16 cellular contexts compared by ENCODE assay signal in the genomic region with DNA sequence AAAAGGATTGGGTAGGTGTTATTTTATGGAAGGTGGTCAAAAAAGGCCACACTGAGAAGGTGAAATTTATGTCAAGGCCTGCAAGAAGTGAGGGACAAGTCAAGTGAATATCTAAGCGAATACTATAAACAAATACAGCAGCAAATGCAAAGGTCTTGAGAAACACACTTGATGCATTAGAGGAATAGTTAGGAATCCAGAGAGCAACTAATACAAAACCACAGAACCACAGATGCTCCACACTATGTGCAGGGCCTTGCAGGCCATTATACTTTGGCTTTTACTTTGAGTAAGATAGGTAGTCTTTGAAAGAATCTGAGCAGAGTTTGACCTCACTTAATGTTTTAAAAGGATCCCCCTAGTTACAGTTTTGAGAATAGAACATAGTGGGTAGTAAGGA. TPM values are rescaled to one million over a fixed set of nuclear protein-coding genes. Genes with fewer than 3 reads are reported as not detected.
DNase-seq lines count a peak whose midpoint lies in the region; ATAC-seq and TF ChIP-seq lines count a peak whose summit lies in the region.
"Had no signal": no experiment of that assay in that cellular context is flagged by ENCODE, and none has a peak within 500 bp of the region (broad histone marks: within the 10 kb centered on the region; RNA-seq: fewer than 3 reads in every experiment).

No MANE protein-coding gene starts in this region.

- peaks cover 66% of the 10 kb centered on the region for H3K36me3 ChIP-seq in skeletal muscle satellite cell (ENCODE audit: insufficient read depth, low read length)

- H3K27ac Mint-ChIP-seq in activated T-cell treated with anti-CD3 and anti-CD28 coated beads, Interleukin-2, amount 50 U/mL, for 24 hours: peak overlapping the region; percentile 53

- no peaks in the 10 kb centered on the region for H3K27me3 Mint-ChIP-seq in activated T-cell treated with anti-CD3 and anti-CD28 coated beads, Interleukin-2, amount 50 U/mL, for 24 hours

- H3K4me1 ChIP-seq in skeletal muscle satellite cell (ENCODE audit: control insufficient read depth, insufficient read depth, low read length): peaks cover 75% of the 10 kb centered on the region

- peaks cover 99% of the 10 kb centered on the region for H3K36me3 Mint-ChIP-seq in activated T-cell treated with anti-CD3 and anti-CD28 coated beads, Interleukin-2, amount 50 U/mL, for 24 hours (ENCODE audit: low read depth)

- peak overlapping the region; percentile 58 for H3K9ac ChIP-seq in skeletal muscle satellite cell (ENCODE audit: low read depth, low read length)

- no peak overlapping the region for H3K4me3 ChIP-seq in choroid plexus epithelial cell (ENCODE audit: low read depth, low read length)
- peak overlapping the region; percentile 39 for H3K4me3 ChIP-seq in skeletal muscle satellite cell (ENCODE audit: low read length)
- H3K4me3 ChIP-seq: esophagus muscularis mucosa, MG63, SK-N-MC had no signal

- H3K4me3 Mint-ChIP-seq in activated T-cell treated with anti-CD3 and anti-CD28 coated beads, Interleukin-2, amount 50 U/mL, for 24 hours: peak overlapping the region; percentile 16

- H3K27me3 ChIP-seq in skeletal muscle satellite cell (ENCODE audit: control insufficient read depth, insufficient read depth, low read length): no peaks in the 10 kb centered on the region
- H3K27me3 ChIP-seq: esophagus muscularis mucosa, MG63 had no signal

- no peak for TF ChIP-seq CTCF in choroid plexus epithelial cell (conservative IDR thresholded peaks at IDR 0.05; ENCODE audit: low read depth, low read length)

- ATAC-seq in GM18909 (IDR thresholded peaks at IDR 0.05; ENCODE audit: poor library complexity, unreplicated experiment) (no peak), HG03135 (IDR thresholded peaks at IDR 0.05; ENCODE audit: unreplicated experiment) (no peak), GM21825 (IDR thresholded peaks at IDR 0.05; ENCODE audit: unreplicated experiment) (no peak)

- DNase-seq in activated T-cell treated with anti-CD3 and anti-CD28 coated beads, Interleukin-2, amount 50 U/mL, for 24 hours: no peak
- DNase-seq in activated T-cell treated with anti-CD3 and anti-CD28 coated beads for 4 hours: no peak
- peak; percentile 6 for DNase-seq in RPMI7951 (ENCODE audit: low read depth)
- peak; percentile 91 for DNase-seq in choroid plexus epithelial cell (ENCODE audit: low read depth)
- DNase-seq: activated CD4-positive, CD25-positive, alpha-beta regulatory T cell; activated effector memory CD4-positive, alpha-beta T cell treated with anti-CD3 and anti-CD28 coated beads, Interleukin-2, amount 50 U/mL, for 16 hours; GOT3; MG63; NK-92 treated with Interleukin-12 subunit alpha and Interleukin-12 subunit beta, amount 100 ng/mL, for 24 hours; posterior cingulate gyrus had no signal

- peaks cover 86% of the 10 kb centered on the region for H3K4me1 Mint-ChIP-seq in activated T-cell treated with anti-CD3 and anti-CD28 coated beads, Interleukin-2, amount 50 U/mL, for 24 hours (ENCODE audit: low read depth)

- no peaks in the 10 kb centered on the region for H3K9me3 Mint-ChIP-seq in activated T-cell treated with anti-CD3 and anti-CD28 coated beads, Interleukin-2, amount 50 U/mL, for 24 hours

- H3K9me3 ChIP-seq in skeletal muscle satellite cell (replicated peaks; ENCODE audit: low read length): no peaks in the 10 kb centered on the region
- H3K9me3 ChIP-seq: esophagus muscularis mucosa, MG63 had no signal

- H3K4me2 ChIP-seq in skeletal muscle satellite cell (ENCODE audit: low read length): peak overlapping the region; percentile 71

RNA-seq across cellular contexts. Expression of a gene that starts 4.6 kb away (rescaled TPM):
- 20.9 and 28.2 TPM in 2 replicates for total RNA-seq in RPMI7951 (2014; rRNA removed; shearing (Covaris generic))
- total RNA-seq in skeletal muscle satellite cell (2012; rRNA removed): 36.5 and 53.5 TPM in 2 replicates

Comparison
In these comparisons a context has a peak if more than half of its experiments do, and no peak if none do; other contexts are left out.
1. DNase-seq: peak in RPMI7951 (single experiment) and choroid plexus epithelial cell (single experiment); none in activated T-cell treated with anti-CD3 and anti-CD28 coated beads, Interleukin-2, amount 50 U/mL, for 24 hours (single experiment) and activated T-cell treated with anti-CD3 and anti-CD28 coated beads for 4 hours (single experiment).